ENCODE assay signal across 8 cellular contexts in genomic region chr9:76756273-76756650, GRCh38. TPM values are rescaled to one million over a fixed set of nuclear protein-coding genes. Genes with fewer than 3 reads are reported as not detected.
A peak's percentile ranks its signal among the peaks of the same experiment; 100 is the strongest.
DNase-seq lines count a peak whose midpoint lies in the region; ATAC-seq and TF ChIP-seq lines count a peak whose summit lies in the region.
"Had no signal": no experiment of that assay in that cellular context is flagged by ENCODE, and none has a peak within 500 bp of the region (broad histone marks: within the 10 kb centered on the region; RNA-seq: fewer than 3 reads in every experiment).

No MANE protein-coding gene starts in this region.

- no peak overlapping the region for H3K27ac Mint-ChIP-seq in endothelial cell (ENCODE audit: unreplicated experiment)

- DNase-seq in GM10266 (ENCODE audit: extremely low spot score) (no peak), NCI-H510A (lab: John Stamatoyannopoulos, UW) (peak; percentile 41), endothelial cell (ENCODE audit: low spot score) (peak; percentile 16), retinal pigment epithelial cell (ENCODE audit: low read depth) (no peak), kidney glomerular epithelial cell (lab: John Stamatoyannopoulos, UW) (no peak)

- H3K4me3 ChIP-seq in retinal pigment epithelial cell (ENCODE audit: low read length), result no peak overlapping the region
- H3K4me3 ChIP-seq: upper lobe of left lung had no signal

- no peaks in the 10 kb centered on the region for H3K36me3 Mint-ChIP-seq in endothelial cell (ENCODE audit: low read depth, unreplicated experiment)

- peak; percentile 12 for ATAC-seq in HG02840 (IDR thresholded peaks at IDR 0.05; ENCODE audit: low FRiP score, unreplicated experiment)
- no peak for ATAC-seq in esophagus mucosa

- H3K9me3 Mint-ChIP-seq in endothelial cell (ENCODE audit: unreplicated experiment), result no peaks in the 10 kb centered on the region

- H3K4me3 Mint-ChIP-seq in endothelial cell (ENCODE audit: unreplicated experiment), result no peak overlapping the region

- H3K27me3 Mint-ChIP-seq in endothelial cell (ENCODE audit: unreplicated experiment), result peaks cover 1% of the 10 kb centered on the region

- TF ChIP-seq CTCF in GM10266 (IDR thresholded peaks at IDR 0.05; ENCODE audit: control insufficient read depth, insufficient read depth, low read depth, missing control alignments), result peak; percentile 27
- no peak for TF ChIP-seq CTCF in endothelial cell (IDR thresholded peaks at IDR 0.05; ENCODE audit: unreplicated experiment)
- TF ChIP-seq CTCF in retinal pigment epithelial cell (conservative IDR thresholded peaks at IDR 0.05; ENCODE audit: low read depth, low read length), result peak; percentile 11

- H3K4me1 Mint-ChIP-seq in endothelial cell (ENCODE audit: unreplicated experiment), result no peaks in the 10 kb centered on the region

RNA-seq across cellular contexts. Expression of gene PCA3, which starts 8.0 kb away (rescaled TPM):
- total RNA-seq in endothelial cell (ENCODE audit: unreplicated experiment), result 0.62 TPM
- total RNA-seq in esophagus mucosa, result not detected

Comparison
In these comparisons a context has a peak if more than half of its experiments do, and no peak if none do; other contexts are left out.
1. DNase-seq: peak in NCI-H510A (single experiment) and endothelial cell (single experiment); none in GM10266 (single experiment), retinal pigment epithelial cell (single experiment) and kidney glomerular epithelial cell (single experiment).